9 cellular contexts compared by ENCODE assay signal in genomic region chr14:104686624-104687517, GRCh38. TPM values are rescaled to one million over a fixed set of nuclear protein-coding genes. Genes with fewer than 3 reads are reported as not detected.
A peak's percentile ranks its signal among the peaks of the same experiment; 100 is the strongest.
DNase-seq lines count a peak whose midpoint lies in the region; ATAC-seq, FAIRE-seq and TF ChIP-seq lines count a peak whose summit lies in the region.
"Had no signal": no experiment of that assay in that cellular context is flagged by ENCODE, and none has a peak within 500 bp of the region (broad histone marks: within the 10 kb centered on the region; RNA-seq: fewer than 3 reads in every experiment).

No MANE protein-coding gene starts in this region.

- intact Hi-C loops in left cardiac atrium (cut with DNase I): no loop called here

- no peaks in the 10 kb centered on the region for H3K9me3 ChIP-seq in small intestine (ENCODE audit: control insufficient read depth, low read depth)

- peak overlapping the region in 1 of 2 donors; percentile 9 for H3K4me3 ChIP-seq in small intestine (ENCODE audit: low read depth in 1 of 2, low read length in 2 of 2)

- no peaks in the 10 kb centered on the region for H3K27me3 ChIP-seq in small intestine (ENCODE audit: control insufficient read depth in 2 of 2, insufficient read depth in 2 of 2, low read length in 2 of 2)

- H3K27ac ChIP-seq in VCaP (peak overlapping the region; percentile 89), small intestine (ENCODE audit: low read depth in 1 of 2, low read length in 1 of 2) (peak overlapping the region; percentile 95 to 97)

- TF ChIP-seq CTCF in VCaP (conservative IDR thresholded peaks at IDR 0.05): no peak

- no peak for ATAC-seq in left cardiac atrium
- ATAC-seq in GM18909 (IDR thresholded peaks at IDR 0.05; ENCODE audit: poor library complexity, unreplicated experiment): no peak
- no peak for ATAC-seq in HG02970 (IDR thresholded peaks at IDR 0.05; ENCODE audit: low FRiP score, unreplicated experiment)

- DNase-seq in GM12892 (ENCODE audit: insufficient read length) (no peak), left cardiac atrium (peak; percentile 24), small intestine (peak; percentile 66), DMS114 treated with DMSO at 0.1 percent for 48 hours (lab: John Stamatoyannopoulos, UW; ENCODE audit: unreplicated experiment) (no peak), NCI-H526 (lab: John Stamatoyannopoulos, UW) (no peak)
- DNase-seq: cortex of kidney had no signal

- H3K4me1 ChIP-seq in small intestine (ENCODE audit: control insufficient read depth in 2 of 2, insufficient read depth in 1 of 2, low read depth in 1 of 2, low read length in 1 of 2): peaks cover 6 to 10% of the 10 kb centered on the region in 2 donors

- FAIRE-seq in GM12892 (lab: Jason Lieb, UNC) (peak; percentile 21), small intestine (lab: Jason Lieb, UNC) (no peak)

- no peak for TF ChIP-seq POLR2A in GM12892 (IDR thresholded peaks at IDR 0.05; ENCODE audit: low read depth, low read length)

- 44 to 63% (median 48%) methylated on average over 18 to 20 of the region's 20 CpGs for WGBS in small intestine, 3 donors

- no peaks in the 10 kb centered on the region for H3K36me3 ChIP-seq in small intestine (ENCODE audit: control insufficient read depth in 2 of 2, insufficient read depth in 2 of 2, low read length in 2 of 2)

RNA-seq across cellular contexts. Expression of gene INF2, which starts 2.5 kb away (rescaled TPM):
- 7.4 TPM for polyA plus RNA-seq in GM12892 (2012; ENCODE audit: missing spikeins)
- total RNA-seq in left cardiac atrium: 10 to 100 TPM; 44.4 to 44.7 TPM
- polyA plus RNA-seq in small intestine: 100 to 1,000 TPM in 2 of 3 donors, 10 to 100 TPM in 1; 76.6 to 364 (median 317) TPM

RNA-seq across cellular contexts. Expression of gene ADSS1, which starts 37.2 kb away (rescaled TPM):
- not detected for polyA plus RNA-seq in GM12892 (2012; ENCODE audit: missing spikeins)
- total RNA-seq in left cardiac atrium: 100 to 1,000 TPM in 1 of 2 donors, 10 to 100 TPM in 1; 86.2 to 102 TPM
- 10 to 100 TPM in 1 of 3 donors, 1 to 10 TPM in 2; 3.6 to 12.7 (median 6.0) TPM for polyA plus RNA-seq in small intestine

Comparison
In these comparisons a context has a peak if more than half of its experiments do, and no peak if none do; other contexts are left out.
1. DNase-seq: peak in left cardiac atrium (single experiment) and small intestine (single experiment); none in GM12892 (single experiment), DMS114 treated with DMSO at 0.1 percent for 48 hours (single experiment) and NCI-H526 (0 of 2).